In genomic region chr14:20494935-20495766, GRCh38 we compare ENCODE assay signal across 11 cellular contexts. TPM values are rescaled to one million over a fixed set of nuclear protein-coding genes. Genes with fewer than 3 reads are reported as not detected.
A peak's percentile ranks its signal among the peaks of the same experiment; 100 is the strongest.
DNase-seq lines count a peak whose midpoint lies in the region; ATAC-seq and TF ChIP-seq lines count a peak whose summit lies in the region.
"Had no signal": no experiment of that assay in that cellular context is flagged by ENCODE, and none has a peak within 500 bp of the region (broad histone marks: within the 10 kb centered on the region; RNA-seq: fewer than 3 reads in every experiment).

No MANE protein-coding gene starts in this region.

- intact Hi-C loops in HCT116 (cut with micrococcal nuclease) (no loop called here), spleen (cut with DNase I; ENCODE audit: low total_unique reads) (no loop called here), lower leg skin (cut with DNase I; ENCODE audit: low total_unique reads) (no loop called here)
- intact Hi-C loops in activated CD4-positive, alpha-beta memory T cell treated with anti-CD3 and anti-CD28 coated beads for 36 hours (cut with micrococcal nuclease): loop anchor here (1.0 to 5.0 kb wide), 3 partner anchors 25 to 187 kb away; partner anchors contain the start of gene RNASE4

- POLR2A ChIA-PET in HCT116 (lab: Charles Lee): interaction anchor here (0.7 kb wide), 1 partner anchor 152 kb away, joined by 4 read pairs; the partner anchor contains the start of gene PARP2
- POLR2A ChIA-PET in activated CD4-positive, alpha-beta memory T cell treated with anti-CD3 and anti-CD28 coated beads for 36 hours (lab: Charles Lee): interaction anchor here (2.5 kb wide), 1 partner anchor 25 kb away, joined by 5 read pairs; no protein-coding TSS in a partner anchor

- H3K4me1 ChIP-seq in HCT116 (ENCODE audit: control insufficient read depth in 1 of 2, insufficient read depth in 2 of 2, low read length in 2 of 2) (peaks cover 21 to 54% of the 10 kb centered on the region in 2 experiments), spleen (peaks cover 6 to 63% (median 33%) of the 10 kb centered on the region in 6 donors)

- no peaks in the 10 kb centered on the region for H4K20me1 ChIP-seq in HCT116 (ENCODE audit: insufficient read depth)

- 0 out of 2 replicates have a peak, but pooled peaks have one; percentile 26 for ATAC-seq in HCT116

- H3K27me3 ChIP-seq in HCT116 (ENCODE audit: insufficient read depth, low read length): no peaks in the 10 kb centered on the region
- H3K27me3 ChIP-seq in spleen (replicated peaks in 1 of 7): no peaks in the 10 kb centered on the region

- H3K9ac ChIP-seq in HCT116 (ENCODE audit: low read length): no peak overlapping the region

- H3K36me3 ChIP-seq in HCT116 (ENCODE audit: control insufficient read depth in 1 of 2, insufficient read depth in 2 of 2, low read length in 2 of 2) (no peaks in the 10 kb centered on the region), spleen (no peaks in the 10 kb centered on the region)

- RAD21 ChIA-PET in HCT116 (lab: Charles Lee; ENCODE audit: low non-redundant PET in 1 of 2, low total read pairs in 2 of 2, uncharacterized antibody in 2 of 2, unreplicated experiment in 2 of 2): no interaction called here

- peaks cover 45% of the 10 kb centered on the region for H3K4me1 Mint-ChIP-seq in activated CD4-positive, alpha-beta memory T cell treated with anti-CD3 and anti-CD28 coated beads for 36 hours (ENCODE audit: low read depth)

- H3K4me3 ChIP-seq in AG10803 (ENCODE audit: low read length) (no peak overlapping the region), HCT116 (replicated peaks in 1 of 2; ENCODE audit: low read depth in 1 of 2, low read length in 2 of 2) (no peak overlapping the region), foreskin fibroblast (ENCODE audit: low read depth in 1 of 2, low read length in 2 of 2) (no peak overlapping the region), spleen (no peak overlapping the region), lower leg skin (ENCODE audit: low read depth, poor library complexity, severe bottlenecking) (no peak overlapping the region)

- H3K27ac ChIP-seq in HCT116 (ENCODE audit: low read depth, low read length) (peak overlapping the region; percentile 59), spleen (peak overlapping the region in 2 of 8 donors; percentile 22 to 30)

- TF ChIP-seq RAD21 in HCT116 (IDR thresholded peaks at IDR 0.05; ENCODE audit: low read depth): no peak

- DNase-seq in AG10803 (ENCODE audit: low read depth): peak; percentile 44
- DNase-seq in HCT116 (ENCODE audit: low read depth, low spot score): peak; percentile 22
- no peak for DNase-seq in activated CD4-positive, alpha-beta memory T cell treated with anti-CD3 and anti-CD28 coated beads for 36 hours
- peak; percentile 33 to 61 for DNase-seq in foreskin fibroblast
- DNase-seq in activated CD4-positive, CD25-positive, alpha-beta regulatory T cell (lab: John Stamatoyannopoulos, UW): no peak
- no peak for DNase-seq in midbrain (lab: John Stamatoyannopoulos, UW)
- no peak for DNase-seq in spleen
- no peak for DNase-seq in lower leg skin (ENCODE audit: low spot score in 2 of 2)
- DNase-seq: amniotic stem cell, Caco-2, NCI-H1417 had no signal

- no peak for TF ChIP-seq POLR2A in HCT116 (IDR thresholded peaks at IDR 0.05; ENCODE audit: borderline replicate concordance, extremely low read depth, insufficient read depth, insufficient read length)
- TF ChIP-seq POLR2A in spleen (IDR thresholded peaks at IDR 0.05): no peak
- no peak for TF ChIP-seq POLR2A in lower leg skin (IDR thresholded peaks at IDR 0.05)

- no peaks in the 10 kb centered on the region for H3K79me2 ChIP-seq in HCT116 (ENCODE audit: insufficient read depth, low read length)

- no peaks in the 10 kb centered on the region for H3K36me3 Mint-ChIP-seq in activated CD4-positive, alpha-beta memory T cell treated with anti-CD3 and anti-CD28 coated beads for 36 hours

- no peaks in the 10 kb centered on the region for H3K9me3 ChIP-seq in HCT116 (ENCODE audit: control insufficient read depth in 1 of 2, insufficient read depth in 1 of 2, low read depth in 1 of 2, low read length in 2 of 2)
- H3K9me3 ChIP-seq in spleen: no peaks in the 10 kb centered on the region
- H3K9me3 ChIP-seq: Caco-2 had no signal

- no peak overlapping the region for H3K4me3 Mint-ChIP-seq in activated CD4-positive, alpha-beta memory T cell treated with anti-CD3 and anti-CD28 coated beads for 36 hours

- H3K4me2 ChIP-seq in HCT116 (ENCODE audit: low read length): peak overlapping the region; percentile 46

- TF ChIP-seq CTCF in AG10803 (conservative IDR thresholded peaks at IDR 0.05; ENCODE audit: low read length): no peak
- no peak for TF ChIP-seq CTCF in HCT116 (IDR thresholded peaks at IDR 0.05 in 2 of 3, conservative IDR thresholded peaks at IDR 0.05 in 1 of 3; ENCODE audit: borderline replicate concordance in 1 of 3, insufficient read depth in 1 of 3, low read depth in 2 of 3, low read length in 2 of 3)
- no peak for TF ChIP-seq CTCF in foreskin fibroblast (IDR thresholded peaks at IDR 0.05; ENCODE audit: low read depth, low read length)
- no peak for TF ChIP-seq CTCF in spleen (IDR thresholded peaks at IDR 0.05 in 8 of 11, conservative IDR thresholded peaks at IDR 0.05 in 3 of 11)
- no peak for TF ChIP-seq CTCF in lower leg skin (IDR thresholded peaks at IDR 0.05)

- no TSS peak for BruUV-seq in HCT116 (replicated peaks; lab: Mats Ljungman, UMichigan)

- no peak overlapping the region for H2AFZ ChIP-seq in HCT116 (ENCODE audit: low read depth, low read length, poor library complexity, severe bottlenecking)

- no peaks in the 10 kb centered on the region for H3K27me3 Mint-ChIP-seq in activated CD4-positive, alpha-beta memory T cell treated with anti-CD3 and anti-CD28 coated beads for 36 hours

- H3K27ac Mint-ChIP-seq in activated CD4-positive, alpha-beta memory T cell treated with anti-CD3 and anti-CD28 coated beads for 36 hours: peak overlapping the region; percentile 35

- CTCF ChIA-PET in HCT116 (lab: Charles Lee): no interaction called here
- CTCF ChIA-PET in activated CD4-positive, alpha-beta memory T cell treated with anti-CD3 and anti-CD28 coated beads for 36 hours (lab: Charles Lee): interaction anchor here (1.1 to 1.4 kb wide), 2 partner anchors 8 to 18 kb away, joined by 3 read pairs; no protein-coding TSS in a partner anchor

- no peaks in the 10 kb centered on the region for H3K9me2 ChIP-seq in HCT116 (ENCODE audit: insufficient read depth)

- H3K9me3 Mint-ChIP-seq in activated CD4-positive, alpha-beta memory T cell treated with anti-CD3 and anti-CD28 coated beads for 36 hours: no peaks in the 10 kb centered on the region

- WGBS in spleen, 5 donors: 71 to 86% (median 80%) methylated on average over 8 of the region's 8 CpGs
- 60 to 66% methylated on average over 8 of the region's 8 CpGs for WGBS in lower leg skin, 2 donors

TF ChIP-seq in HCT116, 20 proteins besides CTCF, POLR2A, EP300 and RAD21 (continues in another document):
- TF ChIP-seq TCF7L2 (IDR thresholded peaks at IDR 0.05; ENCODE audit: borderline replicate concordance, extremely low read depth, insufficient read depth, insufficient read length): no peak
- TF ChIP-seq JUND (IDR thresholded peaks at IDR 0.05): peak; percentile 70; the same call in 1 of the 2 replicates
- peak; percentile 58; the same call in 1 of the 2 replicates for TF ChIP-seq FOSL1 (IDR thresholded peaks at IDR 0.05; ENCODE audit: low read depth)
- no peak for TF ChIP-seq EZH2 (IDR thresholded peaks at IDR 0.05)
- peak; percentile 66; the same call in 1 of the 2 replicates for TF ChIP-seq CBX3 (IDR thresholded peaks at IDR 0.05; ENCODE audit: low read depth)
- TF ChIP-seq ZNF274 (IDR thresholded peaks at IDR 0.05; ENCODE audit: low read depth, low read length): no peak

RNA-seq across cellular contexts. Expression of gene RNASE10, which starts 10.2 kb away (rescaled TPM):
- 0.39 TPM for total RNA-seq in HCT116 (2021; ENCODE audit: unreplicated experiment)
- polyA plus RNA-seq in HCT116 (2012): 0.17 and 0.27 TPM in 2 replicates
- total RNA-seq in activated CD4-positive, alpha-beta memory T cell treated with anti-CD3 and anti-CD28 coated beads for 36 hours: under 1 TPM; 0.19 to 0.27 TPM
- total RNA-seq in spleen: under 1 TPM in 4 of 7 donors, not detected in 3; 0.60 to 0.95 (median 0.71) TPM
- polyA plus RNA-seq in spleen: not detected
- total RNA-seq in lower leg skin: not detected
- total RNA-seq: Caco-2 had no signal

RNA-seq across cellular contexts. Expression of gene PNP, which starts 25.9 kb away (rescaled TPM):
- total RNA-seq in HCT116 (2021; ENCODE audit: unreplicated experiment) (63.0 TPM), spleen (10 to 100 TPM; 36.0 to 93.1 (median 65.5) TPM), lower leg skin (10 to 100 TPM; 23.0 to 48.8 (median 36.2) TPM)
- 80.9 and 86.7 TPM in 2 replicates for polyA plus RNA-seq in HCT116 (2012)
- 100 to 1,000 TPM; 178 to 179 TPM for total RNA-seq in activated CD4-positive, alpha-beta memory T cell treated with anti-CD3 and anti-CD28 coated beads for 36 hours
- polyA plus RNA-seq in spleen: 10 to 100 TPM; 44.8 to 64.3 (median 48.2) TPM

RNA-seq across cellular contexts. Expression of gene PIP4P1, which starts 33.9 kb away (rescaled TPM):
- total RNA-seq in HCT116 (2021; ENCODE audit: unreplicated experiment): 35.4 TPM
- polyA plus RNA-seq in HCT116 (2012): 34.6 and 39.5 TPM in 2 replicates
- total RNA-seq in activated CD4-positive, alpha-beta memory T cell treated with anti-CD3 and anti-CD28 coated beads for 36 hours: 10 to 100 TPM; 31.1 to 35.2 TPM
- total RNA-seq in spleen: 10 to 100 TPM; 32.5 to 45.6 (median 38.4) TPM
- 10 to 100 TPM; 37.1 to 79.6 (median 55.9) TPM for polyA plus RNA-seq in spleen
- 10 to 100 TPM; 26.0 to 34.6 (median 27.6) TPM for total RNA-seq in lower leg skin

RNA-seq across cellular contexts. Expression of gene APEX1, which starts 40.1 kb away (rescaled TPM):
- total RNA-seq in HCT116 (2021; ENCODE audit: unreplicated experiment) (235 TPM), spleen (100 to 1,000 TPM in 6 of 7 donors, 10 to 100 TPM in 1; 89.4 to 153 (median 104) TPM), lower leg skin (100 to 1,000 TPM; 107 to 217 (median 119) TPM)
- 156 and 191 TPM in 2 replicates for polyA plus RNA-seq in HCT116 (2012)
- 100 to 1,000 TPM; 186 to 193 TPM for total RNA-seq in activated CD4-positive, alpha-beta memory T cell treated with anti-CD3 and anti-CD28 coated beads for 36 hours
- polyA plus RNA-seq in spleen: 100 to 1,000 TPM; 139 to 151 (median 140) TPM

RNA-seq across cellular contexts. Expression of gene OSGEP, which starts 40.5 kb away (rescaled TPM):
- 21.8 TPM for total RNA-seq in HCT116 (2021; ENCODE audit: unreplicated experiment)
- polyA plus RNA-seq in HCT116 (2012): 15.0 and 18.1 TPM in 2 replicates
- total RNA-seq in activated CD4-positive, alpha-beta memory T cell treated with anti-CD3 and anti-CD28 coated beads for 36 hours: 10 to 100 TPM; 39.2 to 41.0 TPM
- total RNA-seq in spleen: 100 to 1,000 TPM in 2 of 7 donors, 10 to 100 TPM in 5; 48.6 to 110 (median 72.6) TPM
- polyA plus RNA-seq in spleen: 100 to 1,000 TPM in 1 of 3 donors, 10 to 100 TPM in 2; 78.7 to 107 (median 87.1) TPM
- total RNA-seq in lower leg skin: 10 to 100 TPM; 13.8 to 54.5 (median 35.8) TPM

Comparison
In these comparisons a context has a peak if more than half of its experiments do, and no peak if none do; other contexts are left out.
1. DNase-seq: peak in AG10803 (single experiment), HCT116 (single experiment) and foreskin fibroblast (2 of 2); none in activated CD4-positive, alpha-beta memory T cell treated with anti-CD3 and anti-CD28 coated beads for 36 hours (single experiment), activated CD4-positive, CD25-positive, alpha-beta regulatory T cell (0 of 4), midbrain (single experiment), spleen (single experiment) and lower leg skin (0 of 2).